21 cellular contexts compared by ENCODE assay signal in genomic region chr3:162141232-162141631, GRCh38.
DNase-seq lines count a peak whose midpoint lies in the region; FAIRE-seq and TF ChIP-seq lines count a peak whose summit lies in the region.
"Had no signal": no experiment of that assay in that cellular context is flagged by ENCODE, and none has a peak within 500 bp of the region (broad histone marks: within the 10 kb centered on the region; RNA-seq: fewer than 3 reads in every experiment).

No MANE protein-coding gene starts in this region.

- no peaks in the 10 kb centered on the region for H3K36me3 Mint-ChIP-seq in Caco-2 (ENCODE audit: insufficient read depth, unreplicated experiment)
- H3K36me3 Mint-ChIP-seq: mesothelial cell of epicardium had no signal

- H3K79me1 ChIP-seq in mesenchymal stem cell (replicated peaks; ENCODE audit: low read length, poor library complexity, severe bottlenecking): no peaks in the 10 kb centered on the region

- no peak overlapping the region for H3K4me2 ChIP-seq in mesenchymal stem cell (ENCODE audit: low read length, poor library complexity, severe bottlenecking)

- POLR2A ChIA-PET in Caco-2 (lab: Charles Lee): no interaction called here

- DNase-seq in AG08396 (ENCODE audit: low spot score): peak; percentile 14
- DNase-seq in MG63: peak; percentile 3
- peak; percentile 8 for DNase-seq in bronchial epithelial cell (ENCODE audit: low read depth)
- DNase-seq in mesenchymal stem cell: peak; percentile 36
- DNase-seq in Caco-2: no peak
- DNase-seq in activated T-cell treated with anti-CD3 and anti-CD28 coated beads, Interleukin-2, amount 50 U/mL, for 1 hour: no peak
- DNase-seq in putamen (ENCODE audit: low spot score): no peak
- DNase-seq in dorsolateral prefrontal cortex: no peak
- DNase-seq: activated CD4-positive, alpha-beta T cell treated with anti-CD3 and anti-CD28 coated beads for 1 hour; activated T-cell treated with anti-CD3 and anti-CD28 coated beads, Interleukin-2, amount 50 U/mL, for 24 hours; amniotic stem cell; DMS79 treated with DMSO at 0.1 percent for 48 hours; NCI-H2081; nucleus accumbens; Peyer's patch; T-helper 17 cell had no signal

- H3K27ac Mint-ChIP-seq in Caco-2 (ENCODE audit: unreplicated experiment): no peak overlapping the region
- H3K27ac Mint-ChIP-seq: activated T-cell treated with anti-CD3 and anti-CD28 coated beads, Interleukin-2, amount 50 U/mL, for 24 hours; mesothelial cell of epicardium; T-helper 17 cell had no signal

- H3K9me3 ChIP-seq in MG63 (no peaks in the 10 kb centered on the region), mesenchymal stem cell (ENCODE audit: control insufficient read depth, low read length) (no peaks in the 10 kb centered on the region), Caco-2 (no peaks in the 10 kb centered on the region)
- H3K9me3 ChIP-seq: gastroesophageal sphincter, Peyer's patch had no signal

- no peaks in the 10 kb centered on the region for H3K27me3 Mint-ChIP-seq in Caco-2 (ENCODE audit: insufficient read depth, unreplicated experiment)
- H3K27me3 Mint-ChIP-seq: activated T-cell treated with anti-CD3 and anti-CD28 coated beads, Interleukin-2, amount 50 U/mL, for 24 hours; T-helper 17 cell had no signal

- H3K4me3 Mint-ChIP-seq in Caco-2 (ENCODE audit: unreplicated experiment): no peak overlapping the region
- H3K4me3 Mint-ChIP-seq: activated T-cell treated with anti-CD3 and anti-CD28 coated beads, Interleukin-2, amount 50 U/mL, for 24 hours; mesothelial cell of epicardium; T-helper 17 cell had no signal

- no peak overlapping the region for H2BK120ac ChIP-seq in mesenchymal stem cell (ENCODE audit: low read depth, low read length)

- CTCF ChIA-PET in Caco-2 (lab: Charles Lee): no interaction called here

- H3K23ac ChIP-seq in mesenchymal stem cell (ENCODE audit: low read length in 2 of 2): no peak overlapping the region

- no peak overlapping the region for H4K91ac ChIP-seq in mesenchymal stem cell (ENCODE audit: low read length)

- BruUV-seq in Caco-2 (replicated peaks; lab: Mats Ljungman, UMichigan): no TSS peak

- no peaks in the 10 kb centered on the region for H3K4me1 ChIP-seq in mesenchymal stem cell (ENCODE audit: control insufficient read depth, insufficient read depth, low read depth, low read length)
- no peaks in the 10 kb centered on the region for H3K4me1 ChIP-seq in Caco-2
- H3K4me1 ChIP-seq: Peyer's patch had no signal

- no peak overlapping the region for H2AFZ ChIP-seq in mesenchymal stem cell (ENCODE audit: low read depth, low read length)

- H3K4me1 Mint-ChIP-seq in Caco-2 (ENCODE audit: low read depth, unreplicated experiment): no peaks in the 10 kb centered on the region
- H3K4me1 Mint-ChIP-seq: T-helper 17 cell had no signal

- H3K9ac ChIP-seq in mesenchymal stem cell (ENCODE audit: low read length): no peak overlapping the region

- H2BK12ac ChIP-seq in mesenchymal stem cell (ENCODE audit: low read length in 2 of 2): no peak overlapping the region

- no peak overlapping the region for H3K14ac ChIP-seq in mesenchymal stem cell (ENCODE audit: low read length in 2 of 2)

- H2BK5ac ChIP-seq in mesenchymal stem cell (ENCODE audit: low read depth, low read length, poor library complexity, severe bottlenecking): no peak overlapping the region

- no peak overlapping the region for H2BK15ac ChIP-seq in mesenchymal stem cell (ENCODE audit: low read depth, poor library complexity, severe bottlenecking)

- H3K4me3 ChIP-seq in MG63 (no peak overlapping the region), bronchial epithelial cell (ENCODE audit: low read depth, low read length) (no peak overlapping the region), mesenchymal stem cell (ENCODE audit: insufficient read depth in 1 of 2, low read depth in 1 of 2, low read length in 2 of 2) (no peak overlapping the region), Caco-2 (ENCODE audit: low read depth, low read length) (no peak overlapping the region), dorsolateral prefrontal cortex (no peak overlapping the region)
- H3K4me3 ChIP-seq: gastroesophageal sphincter, GM12878, Peyer's patch had no signal

- H3K27ac ChIP-seq in mesenchymal stem cell (ENCODE audit: low read length, poor library complexity, severe bottlenecking): no peak overlapping the region
- H3K27ac ChIP-seq in dorsolateral prefrontal cortex: no peak overlapping the region
- H3K27ac ChIP-seq: HL-60, Peyer's patch had no signal

- no CpG with 5 or more reads among the region's 2 CpGs for WGBS in mesenchymal stem cell

- H2AK5ac ChIP-seq in mesenchymal stem cell (ENCODE audit: low read length, severe bottlenecking): no peak overlapping the region

- no peaks in the 10 kb centered on the region for H3K9me3 Mint-ChIP-seq in Caco-2 (ENCODE audit: unreplicated experiment)
- H3K9me3 Mint-ChIP-seq: activated T-cell treated with anti-CD3 and anti-CD28 coated beads, Interleukin-2, amount 50 U/mL, for 24 hours; mesothelial cell of epicardium had no signal

- H3K36me3 ChIP-seq in MG63: no peaks in the 10 kb centered on the region
- H3K36me3 ChIP-seq in bronchial epithelial cell (ENCODE audit: control insufficient read depth, insufficient read depth, low read length): no peaks in the 10 kb centered on the region
- H3K36me3 ChIP-seq in mesenchymal stem cell (ENCODE audit: control insufficient read depth in 1 of 2, insufficient read depth in 2 of 2, low read depth in 1 of 2, low read length in 2 of 2): no peaks in the 10 kb centered on the region
- no peaks in the 10 kb centered on the region for H3K36me3 ChIP-seq in Caco-2 (ENCODE audit: control insufficient read depth, insufficient read depth, low read length)
- H3K36me3 ChIP-seq: gastroesophageal sphincter, Peyer's patch had no signal

- H3K18ac ChIP-seq in mesenchymal stem cell (ENCODE audit: low read depth in 1 of 2, low read length in 2 of 2): no peak overlapping the region

- no peak for TF ChIP-seq CTCF in bronchial epithelial cell (IDR thresholded peaks at IDR 0.05; ENCODE audit: insufficient read depth, low read length, severe bottlenecking)
- TF ChIP-seq CTCF in Caco-2 (IDR thresholded peaks at IDR 0.05; ENCODE audit: insufficient read depth in 1 of 2, low read depth in 1 of 2, low read length in 1 of 2, severe bottlenecking in 1 of 2, unreplicated experiment in 1 of 2): no peak
- TF ChIP-seq CTCF in dorsolateral prefrontal cortex (IDR thresholded peaks at IDR 0.05 in 54 of 56, conservative IDR thresholded peaks at IDR 0.05 in 2 of 56; ENCODE audit: low read depth in 1 of 56, partially characterized antibody in 56 of 56): no peak

- no peak for FAIRE-seq in bronchial epithelial cell (lab: Jason Lieb, UNC)
- FAIRE-seq: GM12878, islet of Langerhans had no signal

- H4K8ac ChIP-seq in mesenchymal stem cell (ENCODE audit: low read length): no peak overlapping the region

- intact Hi-C loops in Caco-2 (cut with micrococcal nuclease; ENCODE audit: unreplicated experiment) (no loop called here), dorsolateral prefrontal cortex (cut with DNase I) (no loop called here)

- H3K4ac ChIP-seq in mesenchymal stem cell (ENCODE audit: low read depth in 1 of 2, low read length in 2 of 2): no peak overlapping the region

- H3K27me3 ChIP-seq in MG63: no peaks in the 10 kb centered on the region
- no peaks in the 10 kb centered on the region for H3K27me3 ChIP-seq in bronchial epithelial cell (ENCODE audit: control insufficient read depth, insufficient read depth, low read length)
- H3K27me3 ChIP-seq in mesenchymal stem cell (ENCODE audit: control insufficient read depth in 1 of 2, insufficient read depth in 1 of 2, low read length in 2 of 2): no peaks in the 10 kb centered on the region
- H3K27me3 ChIP-seq in Caco-2 (replicated peaks; ENCODE audit: control insufficient read depth, insufficient read depth, low read length): no peaks in the 10 kb centered on the region
- H3K27me3 ChIP-seq in dorsolateral prefrontal cortex: no peaks in the 10 kb centered on the region
- H3K27me3 ChIP-seq: gastroesophageal sphincter, Peyer's patch had no signal

Comparison
In these comparisons a context has a peak if more than half of its experiments do, and no peak if none do; other contexts are left out.
1. DNase-seq: peak in AG08396 (single experiment), MG63 (single experiment), bronchial epithelial cell (single experiment) and mesenchymal stem cell (single experiment); none in Caco-2 (0 of 2), activated T-cell treated with anti-CD3 and anti-CD28 coated beads, Interleukin-2, amount 50 U/mL, for 1 hour (single experiment), putamen (single experiment) and dorsolateral prefrontal cortex (0 of 10).